Comparison of ENCODE assay signal across 8 cellular contexts in the genomic region with DNA sequence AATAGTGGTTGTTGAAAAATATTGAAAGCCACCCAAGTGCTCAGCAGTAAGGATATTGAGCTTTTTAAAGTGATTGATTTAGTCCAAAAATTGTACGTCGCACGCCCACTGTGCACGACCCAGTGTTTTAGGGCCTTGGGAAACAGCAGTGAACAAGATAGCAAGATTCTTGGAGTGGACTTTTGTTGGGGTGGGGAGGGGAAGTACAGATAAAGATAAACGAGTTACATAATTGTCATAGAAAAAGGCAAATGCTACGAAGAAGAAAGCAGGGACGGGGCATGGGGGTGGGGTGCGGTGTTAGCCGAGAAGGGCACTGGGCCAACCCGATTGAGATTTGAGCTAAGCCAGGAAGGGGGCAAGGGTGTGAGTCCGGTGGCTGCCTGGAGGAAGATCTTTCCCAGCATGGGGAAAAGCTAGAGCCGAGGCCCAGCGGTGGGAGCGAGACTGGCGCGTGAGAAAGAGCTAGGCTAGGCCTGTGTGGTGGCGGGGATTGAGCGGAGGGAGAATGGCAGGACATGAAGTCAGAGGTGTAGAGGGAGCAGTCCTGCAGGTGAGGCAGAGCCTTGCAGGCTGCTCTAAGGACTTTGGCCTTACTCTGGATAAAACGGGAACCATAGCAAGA. TPM values are rescaled to one million over a fixed set of nuclear protein-coding genes. Genes with fewer than 3 reads are reported as not detected.
DNase-seq lines count a peak whose midpoint lies in the region; ATAC-seq, FAIRE-seq and TF ChIP-seq lines count a peak whose summit lies in the region.

No MANE protein-coding gene starts in this region.

- peak; percentile 40 for DNase-seq in SK-N-DZ (ENCODE audit: low spot score)
- peak; percentile 30 for DNase-seq in MCF 10A (ENCODE audit: unreplicated experiment)
- DNase-seq in kidney = peak; percentile 80
- peak; percentile 23 for DNase-seq in stimulated activated CD4-positive, alpha-beta T cell treated with anti-CD3 and anti-CD28 coated beads, Interleukin-4, amount 100 ng/mL, for 1 hour
- DNase-seq in NCI-H2029 treated with DMSO at 0.1 percent for 48 hours (lab: John Stamatoyannopoulos, UW) = no peak
- no peak for DNase-seq in NCI-H2171 (lab: John Stamatoyannopoulos, UW)

- intact Hi-C loops in MCF 10A (cut with micrococcal nuclease) = loop anchor here (1.0 to 10.0 kb wide), 4 partner anchors 108 to 352 kb away; no protein-coding TSS in a partner anchor
- intact Hi-C loops in kidney (cut with DNase I) = no loop called here

- peak overlapping the region; percentile 99 for H3K27ac Mint-ChIP-seq in MCF 10A (ENCODE audit: low read depth, unreplicated experiment)

- peak overlapping the region; percentile 92 to 99 for H3K27ac ChIP-seq in kidney (ENCODE audit: low read depth in 2 of 2, low read length in 2 of 2)

- no peaks in the 10 kb centered on the region for H3K4me1 Mint-ChIP-seq in MCF 10A (ENCODE audit: insufficient read depth, unreplicated experiment)

- no peaks in the 10 kb centered on the region for H3K9me3 Mint-ChIP-seq in MCF 10A (ENCODE audit: unreplicated experiment)

- no TSS peak for BruUV-seq in MCF 10A (replicated peaks; lab: Mats Ljungman, UMichigan)

- TF ChIP-seq CTCF in GM12872 (IDR thresholded peaks at IDR 0.05; ENCODE audit: insufficient read depth, low read depth, low read length) = peak; percentile 44; the same call in 2 of the 3 replicates
- no peak for TF ChIP-seq CTCF in MCF 10A (IDR thresholded peaks at IDR 0.05; ENCODE audit: unreplicated experiment)
- peak; percentile 23 for TF ChIP-seq CTCF in kidney (IDR thresholded peaks at IDR 0.05; ENCODE audit: borderline replicate concordance, extremely low read depth, insufficient read depth)

- peak overlapping the region; percentile 31 to 94 for H3K9ac ChIP-seq in kidney (ENCODE audit: low read length in 2 of 2)

- POLR2A ChIA-PET in MCF 10A (lab: Yijun Ruan, JAX) = interaction anchor here (0.7 to 3.4 kb wide), 39 partner anchors 9 to 396 kb away, joined by 3 to 54 read pairs (median 4); a partner anchor contains a TSS

- H3K4me1 ChIP-seq in kidney (ENCODE audit: control insufficient read depth in 1 of 2, insufficient read depth in 1 of 2, low read depth in 1 of 2, low read length in 2 of 2) = peaks cover 17 to 21% of the 10 kb centered on the region in 2 donors

- peaks cover 47% of the 10 kb centered on the region for H3K36me3 Mint-ChIP-seq in MCF 10A (ENCODE audit: insufficient read depth, unreplicated experiment)

- peaks cover 6 to 9% of the 10 kb centered on the region in 2 donors for H3K36me3 ChIP-seq in kidney (ENCODE audit: control insufficient read depth in 1 of 2, insufficient read depth in 2 of 2, low read length in 2 of 2)

- CTCF ChIA-PET in MCF 10A (lab: Yijun Ruan, JAX) = interaction anchor here (0.6 to 4.3 kb wide), 73 partner anchors 8 to 1573 kb away, joined by 3 to 46 read pairs (median 5); a partner anchor contains a TSS

- H3K9me3 ChIP-seq in kidney (ENCODE audit: control insufficient read depth in 1 of 2, low read length in 2 of 2) = no peaks in the 10 kb centered on the region

- ATAC-seq in HG02840 (IDR thresholded peaks at IDR 0.05; ENCODE audit: low FRiP score, unreplicated experiment) = peak; percentile 11

- FAIRE-seq in kidney (lab: Jason Lieb, UNC) = no peak

- H3K27me3 Mint-ChIP-seq in MCF 10A (ENCODE audit: insufficient read depth, unreplicated experiment) = peaks cover 1% of the 10 kb centered on the region

- H3K4me3 Mint-ChIP-seq in MCF 10A (ENCODE audit: unreplicated experiment) = peak overlapping the region; percentile 96

- peak overlapping the region; percentile 85 to 92 for H3K4me3 ChIP-seq in kidney (ENCODE audit: low read length in 2 of 2)

RNA-seq across cellular contexts. Expression of a gene that starts 0.5 kb away (rescaled TPM):
- 20.5 and 22.1 TPM in 2 replicates for polyA plus RNA-seq in SK-N-DZ (2014; cell fraction: cytosol; rRNA removed)
- polyA plus RNA-seq in SK-N-DZ (2014; cell fraction: nucleus; rRNA removed) = 6.5 and 11.0 TPM in 2 replicates
- total RNA-seq in MCF 10A (2022) (10.1 and 11.5 TPM in 2 replicates), kidney (7.8 TPM)
- 6.4 TPM for polyA plus RNA-seq in kidney (ENCODE audit: insufficient read depth, low read depth, low replicate concordance)

RNA-seq across cellular contexts. Expression of a gene that starts 0.7 kb away (rescaled TPM):
- polyA plus RNA-seq in SK-N-DZ (2014; cell fraction: cytosol; rRNA removed) = 13.4 and 15.2 TPM in 2 replicates
- polyA plus RNA-seq in SK-N-DZ (2014; cell fraction: nucleus; rRNA removed) = 8.3 and 11.4 TPM in 2 replicates
- total RNA-seq in MCF 10A (2022) = 19.0 and 20.0 TPM in 2 replicates
- total RNA-seq in kidney = 14.9 TPM
- 12.0 TPM for polyA plus RNA-seq in kidney (ENCODE audit: insufficient read depth, low read depth, low replicate concordance)

RNA-seq across cellular contexts. Expression of a gene that starts 25.9 kb away (rescaled TPM):
- polyA plus RNA-seq in SK-N-DZ (2014; cell fraction: cytosol; rRNA removed) = 6.4 and 7.3 TPM in 2 replicates
- polyA plus RNA-seq in SK-N-DZ (2014; cell fraction: nucleus; rRNA removed) = 7.2 and 9.6 TPM in 2 replicates
- total RNA-seq in MCF 10A (2022) = 55.1 and 62.2 TPM in 2 replicates
- total RNA-seq in kidney = 24.8 TPM
- polyA plus RNA-seq in kidney (ENCODE audit: insufficient read depth, low read depth, low replicate concordance) = 21.6 TPM

Comparison
In these comparisons a context has a peak if more than half of its experiments do, and no peak if none do; other contexts are left out.
1. DNase-seq: peak in SK-N-DZ (single experiment), MCF 10A (single experiment), kidney (single experiment) and stimulated activated CD4-positive, alpha-beta T cell treated with anti-CD3 and anti-CD28 coated beads, Interleukin-4, amount 100 ng/mL, for 1 hour (single experiment); none in NCI-H2029 treated with DMSO at 0.1 percent for 48 hours (single experiment) and NCI-H2171 (single experiment).